22 cellular contexts compared by ENCODE assay signal in the genomic region with DNA sequence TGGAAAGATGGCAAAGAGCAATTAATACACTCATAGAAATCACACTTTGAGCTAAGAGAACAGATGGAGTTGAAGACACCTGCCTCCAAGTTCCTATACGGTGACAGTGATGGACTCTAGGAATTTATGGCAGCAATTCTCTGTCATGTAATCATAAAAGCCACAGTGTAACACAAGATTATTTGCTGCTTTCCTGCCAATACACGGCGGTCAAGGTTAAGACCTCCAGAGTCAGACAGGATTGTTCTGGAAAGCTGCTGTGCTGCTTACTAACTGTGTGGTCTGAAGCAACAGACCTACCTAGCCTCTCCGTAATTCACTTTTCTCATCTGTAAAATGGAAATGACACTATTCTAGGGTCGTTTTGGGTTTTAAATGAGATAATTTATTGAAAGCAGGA.
"Had no signal": no experiment of that assay in that cellular context is flagged by ENCODE, and none has a peak within 500 bp of the region (broad histone marks: within the 10 kb centered on the region; RNA-seq: fewer than 3 reads in every experiment).

No MANE protein-coding gene starts in this region.

- H3K36me3 ChIP-seq: esophagus squamous epithelium, gastrocnemius medialis, heart right ventricle, left lung, lower lobe of right lung had no signal

- H3K9me3 ChIP-seq: esophagus squamous epithelium, gastrocnemius medialis, heart right ventricle, left lung, lower lobe of right lung had no signal

- H3K27me3 ChIP-seq: esophagus squamous epithelium, gastrocnemius medialis, heart right ventricle, left lung had no signal

- H3K4me1 ChIP-seq: esophagus squamous epithelium, gastrocnemius medialis, left lung, lower lobe of right lung had no signal

- H3K27ac ChIP-seq: epithelial cell of prostate, esophagus squamous epithelium, gastrocnemius medialis, heart right ventricle, left lung, lower lobe of right lung had no signal

- ATAC-seq: effector memory CD8-positive, alpha-beta T cell; esophagus mucosa; gastrocnemius medialis; left lung; lower lobe of right lung had no signal

- H3K4me3 ChIP-seq: esophagus squamous epithelium, gastrocnemius medialis, heart right ventricle, left lung, lower lobe of right lung had no signal

- DNase-seq: cortex of kidney; effector CD8-positive, alpha-beta T cell; effector memory CD8-positive, alpha-beta T cell; endodermal cell; erythroblast; esophagus squamous epithelium; foreskin fibroblast; foreskin melanocyte; gastrocnemius medialis; glutamatergic neuron; head of caudate nucleus; heart right ventricle; hypothalamus; immature natural killer cell; islet precursor cell; kidney; kidney glomerular epithelial cell; left lung; lower lobe of right lung; mesenchymal stem cell had no signal
